Comparison of ENCODE assay signal across 8 cellular contexts in genomic region chr7:139034855-139035587, GRCh38. TPM values are rescaled to one million over a fixed set of nuclear protein-coding genes. Genes with fewer than 3 reads are reported as not detected.
DNase-seq lines count a peak whose midpoint lies in the region; ATAC-seq, FAIRE-seq and TF ChIP-seq lines count a peak whose summit lies in the region.

No MANE protein-coding gene starts in this region.

- H3K27ac Mint-ChIP-seq in activated CD8-positive, alpha-beta memory T cell treated with anti-CD3 and anti-CD28 coated beads, Interleukin-2, amount 10 ng/mL, durations not matched to agents 7 days and 5 days: peak overlapping the region; percentile 77
- no peak overlapping the region for H3K27ac Mint-ChIP-seq in natural killer cell treated with Interleukin-12 subunit alpha and Interleukin-12 subunit beta and Interleukin-15 and Interleukin-18, amount 100 ng/mL, for 72 hours

- peaks cover 1% of the 10 kb centered on the region; the same call in 1 of the 2 replicates for H3K36me3 ChIP-seq in GM06990 (ENCODE audit: control insufficient read depth, insufficient read depth, low read length)
- peaks cover 2% of the 10 kb centered on the region for H3K36me3 ChIP-seq in fibroblast of lung (ENCODE audit: control insufficient read depth, insufficient read depth, low read length)

- no peaks in the 10 kb centered on the region for H3K27me3 ChIP-seq in GM06990 (replicated peaks; ENCODE audit: control insufficient read depth, insufficient read depth, low read length)
- H3K27me3 ChIP-seq in fibroblast of lung (ENCODE audit: control insufficient read depth, insufficient read depth, low read length): no peaks in the 10 kb centered on the region

- peak; percentile 38 for ATAC-seq in GM21619 (IDR thresholded peaks at IDR 0.05; ENCODE audit: unreplicated experiment)
- ATAC-seq in activated CD8-positive, alpha-beta memory T cell treated with anti-CD3 and anti-CD28 coated beads, Interleukin-2, amount 10 ng/mL, durations not matched to agents 7 days and 5 days: peak; percentile 52
- ATAC-seq in natural killer cell treated with Interleukin-12 subunit alpha and Interleukin-12 subunit beta and Interleukin-15 and Interleukin-18, amount 100 ng/mL, for 72 hours: peak in 1 of 2 donors; percentile 43

- no peaks in the 10 kb centered on the region for H4K20me1 ChIP-seq in fibroblast of lung (ENCODE audit: control insufficient read depth, extremely low read depth, insufficient read depth, low read length)

- H2AFZ ChIP-seq in fibroblast of lung (ENCODE audit: low read length): peak overlapping the region; percentile 88

- H3K4me1 ChIP-seq in fibroblast of lung (ENCODE audit: control insufficient read depth, extremely low read depth, insufficient read depth, low read length): peaks cover 3% of the 10 kb centered on the region

- peaks cover 31% of the 10 kb centered on the region for H3K4me1 Mint-ChIP-seq in activated CD8-positive, alpha-beta memory T cell treated with anti-CD3 and anti-CD28 coated beads, Interleukin-2, amount 10 ng/mL, durations not matched to agents 7 days and 5 days
- peaks cover 4 to 6% of the 10 kb centered on the region in 2 donors for H3K4me1 Mint-ChIP-seq in natural killer cell treated with Interleukin-12 subunit alpha and Interleukin-12 subunit beta and Interleukin-15 and Interleukin-18, amount 100 ng/mL, for 72 hours (ENCODE audit: low read depth in 2 of 2)

- peaks cover 7% of the 10 kb centered on the region for H3K27me3 Mint-ChIP-seq in activated CD8-positive, alpha-beta memory T cell treated with anti-CD3 and anti-CD28 coated beads, Interleukin-2, amount 10 ng/mL, durations not matched to agents 7 days and 5 days
- peaks cover 0 to 3% of the 10 kb centered on the region in 2 donors for H3K27me3 Mint-ChIP-seq in natural killer cell treated with Interleukin-12 subunit alpha and Interleukin-12 subunit beta and Interleukin-15 and Interleukin-18, amount 100 ng/mL, for 72 hours

- peak overlapping the region; percentile 75 for H3K4me3 Mint-ChIP-seq in activated CD8-positive, alpha-beta memory T cell treated with anti-CD3 and anti-CD28 coated beads, Interleukin-2, amount 10 ng/mL, durations not matched to agents 7 days and 5 days
- peak overlapping the region; percentile 69 for H3K4me3 Mint-ChIP-seq in natural killer cell treated with Interleukin-12 subunit alpha and Interleukin-12 subunit beta and Interleukin-15 and Interleukin-18, amount 100 ng/mL, for 72 hours

- peak overlapping the region; percentile 70 for H3K27ac ChIP-seq in fibroblast of lung (ENCODE audit: insufficient read depth, low read length)

- peak; percentile 19 for TF ChIP-seq CTCF in GM06990 (IDR thresholded peaks at IDR 0.05; ENCODE audit: insufficient read depth, low read length, poor library complexity, severe bottlenecking)
- no peak for TF ChIP-seq CTCF in fibroblast of lung (conservative IDR thresholded peaks at IDR 0.05 in 1 of 2, IDR thresholded peaks at IDR 0.05 in 1 of 2; ENCODE audit: low read depth in 1 of 2, low read length in 2 of 2)

- no peaks in the 10 kb centered on the region for H3K9me3 Mint-ChIP-seq in activated CD8-positive, alpha-beta memory T cell treated with anti-CD3 and anti-CD28 coated beads, Interleukin-2, amount 10 ng/mL, durations not matched to agents 7 days and 5 days (ENCODE audit: low read depth)
- no peaks in the 10 kb centered on the region for H3K9me3 Mint-ChIP-seq in natural killer cell treated with Interleukin-12 subunit alpha and Interleukin-12 subunit beta and Interleukin-15 and Interleukin-18, amount 100 ng/mL, for 72 hours

- DNase-seq in GM06990 (ENCODE audit: extremely low read depth, insufficient read length) (peak; percentile 55), fibroblast of lung (ENCODE audit: low read depth in 2 of 2) (peak; percentile 32 to 40), RCC 7860 (ENCODE audit: low spot score) (no peak)
- DNase-seq in Jurkat, Clone E6-1 (ENCODE audit: low read depth, low spot score): peak; percentile 56
- peak; percentile 61 for DNase-seq in activated CD8-positive, alpha-beta memory T cell treated with anti-CD3 and anti-CD28 coated beads, Interleukin-2, amount 10 ng/mL, durations not matched to agents 7 days and 5 days
- no peak for DNase-seq in natural killer cell treated with Interleukin-12 subunit alpha and Interleukin-12 subunit beta and Interleukin-15 and Interleukin-18, amount 100 ng/mL, for 72 hours (ENCODE audit: low spot score)
- no peak for DNase-seq in central memory CD4-positive, alpha-beta T cell

- no peak for FAIRE-seq in RCC 7860 (lab: Jason Lieb, UNC)

- H3K4me3 ChIP-seq in GM06990 (replicated peaks; ENCODE audit: low read depth, low read length) (peak overlapping the region; percentile 73), fibroblast of lung (replicated peaks in 1 of 4; ENCODE audit: control extremely low read depth in 1 of 4, insufficient read depth in 1 of 4, low read depth in 3 of 4, low read length in 4 of 4) (peak overlapping the region; percentile 55 to 74 (median 74))
- H3K4me3 ChIP-seq in Jurkat, Clone E6-1 (ENCODE audit: low read length): peak overlapping the region; percentile 74

- peak overlapping the region; percentile 73 for H3K9ac ChIP-seq in fibroblast of lung (ENCODE audit: insufficient read depth, low read length)

- peak overlapping the region; percentile 79 for H3K4me2 ChIP-seq in fibroblast of lung (ENCODE audit: extremely low read depth, insufficient read depth, low read length)

- H3K36me3 Mint-ChIP-seq in activated CD8-positive, alpha-beta memory T cell treated with anti-CD3 and anti-CD28 coated beads, Interleukin-2, amount 10 ng/mL, durations not matched to agents 7 days and 5 days: peaks cover 24% of the 10 kb centered on the region
- no peaks in the 10 kb centered on the region for H3K36me3 Mint-ChIP-seq in natural killer cell treated with Interleukin-12 subunit alpha and Interleukin-12 subunit beta and Interleukin-15 and Interleukin-18, amount 100 ng/mL, for 72 hours

- no peaks in the 10 kb centered on the region for H3K9me3 ChIP-seq in fibroblast of lung (ENCODE audit: control insufficient read depth, insufficient read depth, low read depth, low read length)

- CTCF ChIA-PET in activated CD8-positive, alpha-beta memory T cell treated with anti-CD3 and anti-CD28 coated beads, Interleukin-2, amount 10 ng/mL, durations not matched to agents 7 days and 5 days (lab: Charles Lee): interaction anchor here (0.7 to 2.1 kb wide), 7 partner anchors 9 to 149 kb away, joined by 3 to 12 read pairs (median 6); no protein-coding TSS in a partner anchor

- H3K79me2 ChIP-seq in fibroblast of lung (ENCODE audit: control insufficient read depth, insufficient read depth, low read length): peaks cover 21% of the 10 kb centered on the region

RNA-seq across cellular contexts. Expression of gene ZC3HAV1L, which starts 0.8 kb away (rescaled TPM):
- 6.0 TPM for polyA plus RNA-seq in Jurkat, Clone E6-1 (2012; ENCODE audit: insufficient read depth, insufficient read length)
- total RNA-seq in activated CD8-positive, alpha-beta memory T cell treated with anti-CD3 and anti-CD28 coated beads, Interleukin-2, amount 10 ng/mL, durations not matched to agents 7 days and 5 days: 10 to 100 TPM; 15.7 to 17.9 TPM
- 5.3 and 8.5 TPM in 2 replicates for total RNA-seq in fibroblast of lung
- 5.1 and 8.9 TPM in 2 replicates for polyA plus RNA-seq in fibroblast of lung
- polyA plus RNA-seq in fibroblast of lung (2012): 2.4 and 4.2 TPM in 2 replicates
- 4.3 and 5.0 TPM in 2 replicates for polyA minus RNA-seq in fibroblast of lung (ENCODE audit: low replicate concordance)
- total RNA-seq in natural killer cell treated with Interleukin-12 subunit alpha and Interleukin-12 subunit beta and Interleukin-15 and Interleukin-18, amount 100 ng/mL, for 72 hours: 1 to 10 TPM; 3.7 to 8.7 TPM

RNA-seq across cellular contexts. Expression of gene KIAA1549, which starts 53.8 kb away (rescaled TPM):
- polyA plus RNA-seq in Jurkat, Clone E6-1 (2012; ENCODE audit: insufficient read depth, insufficient read length): 7.4 TPM
- total RNA-seq in activated CD8-positive, alpha-beta memory T cell treated with anti-CD3 and anti-CD28 coated beads, Interleukin-2, amount 10 ng/mL, durations not matched to agents 7 days and 5 days: 1 to 10 TPM in 1 of 2 experiments, under 1 TPM in 1; 0.61 to 1.1 TPM
- 0.66 and 0.77 TPM in 2 replicates for total RNA-seq in fibroblast of lung
- polyA plus RNA-seq in fibroblast of lung: 0.48 and 1.5 TPM in 2 replicates
- polyA plus RNA-seq in fibroblast of lung (2012): 1.1 and 2.3 TPM in 2 replicates
- 4.2 and 7.1 TPM in 2 replicates for polyA minus RNA-seq in fibroblast of lung (ENCODE audit: low replicate concordance)
- total RNA-seq in natural killer cell treated with Interleukin-12 subunit alpha and Interleukin-12 subunit beta and Interleukin-15 and Interleukin-18, amount 100 ng/mL, for 72 hours: under 1 TPM; 0.21 to 0.33 TPM

Comparison
In these comparisons a context has a peak if more than half of its experiments do, and no peak if none do; other contexts are left out.
1. DNase-seq: peak in GM06990 (single experiment), Jurkat, Clone E6-1 (single experiment), activated CD8-positive, alpha-beta memory T cell treated with anti-CD3 and anti-CD28 coated beads, Interleukin-2, amount 10 ng/mL, durations not matched to agents 7 days and 5 days (single experiment) and fibroblast of lung (2 of 2); none in natural killer cell treated with Interleukin-12 subunit alpha and Interleukin-12 subunit beta and Interleukin-15 and Interleukin-18, amount 100 ng/mL, for 72 hours (single experiment), central memory CD4-positive, alpha-beta T cell (single experiment) and RCC 7860 (single experiment).
2. Peak in every context shown above with its lines, with median percentiles within 50 percentile points of each other: H3K4me3 ChIP-seq.